8 cellular contexts compared by ENCODE assay signal in the genomic region with DNA sequence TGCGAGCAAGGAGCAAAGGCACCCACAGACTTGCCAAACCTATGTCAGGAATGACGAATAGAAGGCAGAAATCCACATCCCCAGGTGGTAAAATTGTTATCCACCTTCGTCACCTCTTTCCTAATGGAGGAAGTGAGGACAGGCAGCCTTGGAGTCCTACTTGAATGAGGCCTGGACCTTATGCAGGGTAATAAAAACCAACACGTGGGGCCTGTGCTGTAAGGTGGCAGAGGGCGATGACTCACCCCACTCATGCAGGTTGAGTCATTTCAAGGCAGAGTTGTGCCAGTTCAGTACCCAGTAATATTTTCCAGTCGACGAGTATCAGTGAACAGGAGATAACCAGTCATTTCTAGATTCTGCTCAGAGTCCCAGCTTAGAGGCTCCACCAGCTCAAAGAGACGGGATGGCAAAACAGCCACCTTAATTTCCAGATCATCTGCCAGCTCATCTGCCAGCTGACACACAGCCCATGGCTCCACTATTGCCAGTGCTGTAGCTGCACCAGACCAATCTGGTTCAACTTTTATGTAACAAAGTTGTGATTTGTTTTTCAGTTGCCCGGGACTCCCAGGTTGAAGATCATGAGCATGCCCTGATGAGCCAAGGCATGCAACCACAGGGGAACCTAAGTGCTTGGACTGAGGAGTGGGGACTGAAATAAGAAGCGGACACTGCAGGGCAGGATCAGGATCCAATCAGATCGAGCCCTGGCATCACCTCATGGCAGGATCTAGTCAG.
DNase-seq lines count a peak whose midpoint lies in the region; ATAC-seq, FAIRE-seq and TF ChIP-seq lines count a peak whose summit lies in the region.

No MANE protein-coding gene starts in this region.

- no peaks in the 10 kb centered on the region for H3K36me3 Mint-ChIP-seq in chondrocyte (ENCODE audit: low read depth)

- no peaks in the 10 kb centered on the region for H3K9me3 Mint-ChIP-seq in chondrocyte (ENCODE audit: low read depth)

- peaks cover 0 to 6% (median 0%) of the 10 kb centered on the region in 3 donors for H3K4me1 ChIP-seq in pancreas

- peak overlapping the region; percentile 63 for H3K27ac Mint-ChIP-seq in chondrocyte (ENCODE audit: unreplicated experiment)

- H3K36me3 ChIP-seq in pancreas: no peaks in the 10 kb centered on the region

- peak; percentile 40 for ATAC-seq in GM18519 (IDR thresholded peaks at IDR 0.05; ENCODE audit: low FRiP score, unreplicated experiment)
- peak; percentile 56 for ATAC-seq in HG03108 (IDR thresholded peaks at IDR 0.05; ENCODE audit: unreplicated experiment)
- peak; percentile 68 for ATAC-seq in activated CD4-positive, CD25-positive, alpha-beta regulatory T cell treated with anti-CD3 and anti-CD28 coated beads, Interleukin-2, amount 50 U/mL, for 24 hours
- peak; percentile 84 to 92 (median 88) for ATAC-seq in pancreas

- H3K9me3 ChIP-seq in pancreas: no peaks in the 10 kb centered on the region

- H3K4me3 Mint-ChIP-seq in chondrocyte (ENCODE audit: unreplicated experiment): no peak overlapping the region

- no peaks in the 10 kb centered on the region for H3K27me3 Mint-ChIP-seq in chondrocyte (ENCODE audit: low read depth)

- TF ChIP-seq CTCF in chondrocyte (IDR thresholded peaks at IDR 0.05) (no peak), pancreas (IDR thresholded peaks at IDR 0.05) (no peak)

- no peak for FAIRE-seq in pancreas (lab: Jason Lieb, UNC)

- H3K27ac ChIP-seq in pancreas: peak overlapping the region; percentile 49 to 93 (median 68)

- intact Hi-C loops in pancreas (cut with DNase I): no loop called here

- WGBS in pancreas, 2 donors: 59 to 64% methylated on average over 11 of the region's 11 CpGs

- H3K27me3 ChIP-seq in pancreas: no peaks in the 10 kb centered on the region

- no peak for DNase-seq in chondrocyte (ENCODE audit: low spot score)
- peak in 4 of 6 donors; percentile 44 to 81 (median 62) for DNase-seq in pancreas
- no peak for DNase-seq in NCI-H1092 treated with DMSO at 0.1 percent for 48 hours (lab: John Stamatoyannopoulos, UW)
- no peak for DNase-seq in NCI-H748 treated with DMSO at 0.1 percent for 48 hours (lab: John Stamatoyannopoulos, UW)
- DNase-seq in SKM-1 treated with dmso at 0.1 percent for 144 hours (lab: John Stamatoyannopoulos, UW; ENCODE audit: unreplicated experiment): no peak

- H3K4me1 Mint-ChIP-seq in chondrocyte (ENCODE audit: low read depth): peaks cover 38% of the 10 kb centered on the region

- no peak overlapping the region for H3K4me3 ChIP-seq in pancreas

Comparison
In these comparisons a context has a peak if more than half of its experiments do, and no peak if none do; other contexts are left out.
1. DNase-seq: peak in pancreas (4 of 6); none in chondrocyte (single experiment), NCI-H1092 treated with DMSO at 0.1 percent for 48 hours (single experiment), NCI-H748 treated with DMSO at 0.1 percent for 48 hours (single experiment) and SKM-1 treated with dmso at 0.1 percent for 144 hours (single experiment).
2. Peak in every context shown above with its lines, with median percentiles within 50 percentile points of each other: ATAC-seq.